Comparison of ENCODE assay signal across 22 cellular contexts in genomic region chr1:22777658-22778057, GRCh38.
"Had no signal": no experiment of that assay in that cellular context is flagged by ENCODE, and none has a peak within 500 bp of the region (broad histone marks: within the 10 kb centered on the region; RNA-seq: fewer than 3 reads in every experiment).

No MANE protein-coding gene starts in this region.

- ATAC-seq: Panc1, PC-3, SK-N-SH treated with all-trans-retinoic acid at 6 μM for 48 hours had no signal

- H3K36me3 ChIP-seq: MG63, SJCRH30 had no signal

- H3K9me3 ChIP-seq: MG63, SJCRH30 had no signal

- H3K4me3 ChIP-seq: MG63, SJCRH30 had no signal

- H3K27me3 ChIP-seq: MG63, SJCRH30 had no signal

- FAIRE-seq: HTR-8/SVneo had no signal

- H3K27ac ChIP-seq: HL-60, RWPE1, SJCRH30 had no signal

- DNase-seq: KBM-7, MG63, NCI-H1092, NCI-H1105 treated with DMSO at 0.1 percent for 48 hours, NCI-H1417 treated with DMSO at 0.1 percent for 48 hours, NCI-H146, NCI-H1694 treated with DMSO at 0.1 percent for 48 hours, NCI-H1930, NCI-H2081, NCI-H2107, NCI-H2227 treated with DMSO at 0.1 percent for 48 hours, NCI-H524, NCI-H69, NCI-H774, PC-3, SHP77 treated with DMSO at 0.1 percent for 48 hours had no signal
